In genomic region chr2:3575534-3576324, GRCh38 we compare ENCODE assay signal across 1 cellular context.
TF ChIP-seq lines count a peak whose summit lies in the region.

No MANE protein-coding gene starts in this region.

TF ChIP-seq in K562, 482 proteins besides CTCF, POLR2A, EP300 and RAD21 (continues in another document):
- TF ChIP-seq NUFIP1 (IDR thresholded peaks at IDR 0.05; ENCODE audit: partially characterized antibody): no peak
- no peak for TF ChIP-seq REST (CRISPR knock-in tag; IDR thresholded peaks at IDR 0.05; ENCODE audit: low read depth)
- TF ChIP-seq FUS (optimal IDR thresholded peaks at IDR 0.05; ENCODE audit: low read depth, low read length): no peak
- TF ChIP-seq TAF9B (IDR thresholded peaks at IDR 0.05; ENCODE audit: partially characterized antibody): no peak
- no peak for TF ChIP-seq MCM3 (IDR thresholded peaks at IDR 0.05)
- TF ChIP-seq LCOR (CRISPR knock-in tag; IDR thresholded peaks at IDR 0.05): peak; percentile 26; the same call in 1 of the 2 replicates
- TF ChIP-seq NFE2 (IDR thresholded peaks at IDR 0.05; ENCODE audit: low read depth): no peak
- TF ChIP-seq MIER1 (IDR thresholded peaks at IDR 0.05; ENCODE audit: low read depth): no peak
- no peak for TF ChIP-seq ZNF764 (CRISPR knock-in tag; IDR thresholded peaks at IDR 0.05; ENCODE audit: low read depth)
- TF ChIP-seq TFAP4 (CRISPR knock-in tag; IDR thresholded peaks at IDR 0.05; ENCODE audit: borderline replicate concordance): no peak
- no peak for TF ChIP-seq ZNF57 (CRISPR knock-in tag; IDR thresholded peaks at IDR 0.05)
- no peak for TF ChIP-seq RBM14 (IDR thresholded peaks at IDR 0.05; ENCODE audit: borderline replicate concordance, insufficient read depth, low read depth, low read length)
- TF ChIP-seq HOXB6 (CRISPR knock-in tag; IDR thresholded peaks at IDR 0.05; ENCODE audit: borderline replicate concordance): no peak
- TF ChIP-seq ZNF165 (CRISPR knock-in tag; IDR thresholded peaks at IDR 0.05; ENCODE audit: borderline replicate concordance): 0 out of 2 replicates have a peak, but pooled peaks have one; percentile 30
- no peak; the same call in 1 of the 2 replicates for TF ChIP-seq BRD4 (IDR thresholded peaks at IDR 0.05)
- TF ChIP-seq THRB (CRISPR knock-in tag; conservative IDR thresholded peaks at IDR 0.05): no peak
- no peak for TF ChIP-seq TCFL5 (CRISPR knock-in tag; conservative IDR thresholded peaks at IDR 0.05)
- no peak for TF ChIP-seq ELK3 (CRISPR knock-in tag; IDR thresholded peaks at IDR 0.05)
- TF ChIP-seq ZNF253 (CRISPR knock-in tag; conservative IDR thresholded peaks at IDR 0.05): no peak
- no peak for TF ChIP-seq CHCHD3 (CRISPR knock-in tag; IDR thresholded peaks at IDR 0.05)
- no peak for TF ChIP-seq NFRKB (IDR thresholded peaks at IDR 0.05; ENCODE audit: low read depth)
- no peak for TF ChIP-seq MCM7 (IDR thresholded peaks at IDR 0.05)
- TF ChIP-seq JUN (IDR thresholded peaks at IDR 0.05; ENCODE audit: borderline replicate concordance, low read depth, low read length): no peak
- no peak for TF ChIP-seq JUN (CRISPR knock-in tag; IDR thresholded peaks at IDR 0.05; ENCODE audit: borderline replicate concordance)
- TF ChIP-seq FOXJ2 (tag; IDR thresholded peaks at IDR 0.05): 0 out of 2 replicates have a peak, but pooled peaks have one; percentile 8
- 0 out of 2 replicates have a peak, but pooled peaks have one; percentile 0 for TF ChIP-seq ZNF324 (CRISPR knock-in tag; IDR thresholded peaks at IDR 0.05)
- TF ChIP-seq CHD4 (IDR thresholded peaks at IDR 0.05; ENCODE audit: insufficient read depth, insufficient replicate concordance, low read depth, low read length, poor library complexity, severe bottlenecking): no peak
- no peak for TF ChIP-seq SIRT6 (IDR thresholded peaks at IDR 0.05; ENCODE audit: low read depth, low read length)
- no peak for TF ChIP-seq ZNF133 (CRISPR knock-in tag; IDR thresholded peaks at IDR 0.05)
- no peak for TF ChIP-seq BCL6 (CRISPR knock-in tag; IDR thresholded peaks at IDR 0.05)
- TF ChIP-seq HEY1 (CRISPR knock-in tag; IDR thresholded peaks at IDR 0.05; ENCODE audit: borderline replicate concordance): no peak
- no peak for TF ChIP-seq NBN (IDR thresholded peaks at IDR 0.05; ENCODE audit: low read depth)
- TF ChIP-seq NKRF (IDR thresholded peaks at IDR 0.05; ENCODE audit: borderline replicate concordance): peak; percentile 50; the same call in 1 of the 2 replicates
- no peak for TF ChIP-seq ZNF239 (CRISPR knock-in tag; IDR thresholded peaks at IDR 0.05)
- TF ChIP-seq ARHGAP35 (IDR thresholded peaks at IDR 0.05; ENCODE audit: partially characterized antibody): no peak
- TF ChIP-seq TRIM28 (IDR thresholded peaks at IDR 0.05): no peak
- no peak for TF ChIP-seq CEBPZ (IDR thresholded peaks at IDR 0.05; ENCODE audit: borderline replicate concordance, low read depth, low read length)
- TF ChIP-seq FOXP1 (CRISPR knock-in tag; IDR thresholded peaks at IDR 0.05): peak; percentile 38; the same call in 1 of the 2 replicates
- TF ChIP-seq CREB5 (CRISPR knock-in tag; IDR thresholded peaks at IDR 0.05): no peak
- no peak for TF ChIP-seq XRCC5 (IDR thresholded peaks at IDR 0.05; ENCODE audit: low read depth, low read length)
- TF ChIP-seq BRF2 (IDR thresholded peaks at IDR 0.05; ENCODE audit: borderline replicate concordance, insufficient read depth, insufficient read length): no peak
- no peak for TF ChIP-seq MYBL2 (IDR thresholded peaks at IDR 0.05; ENCODE audit: low read depth)
- TF ChIP-seq MYBL2 (CRISPR knock-in tag; IDR thresholded peaks at IDR 0.05; ENCODE audit: borderline replicate concordance): no peak
- no peak for TF ChIP-seq CTCFL (IDR thresholded peaks at IDR 0.05; ENCODE audit: borderline replicate concordance, insufficient read depth, low read depth, low read length, poor library complexity, severe bottlenecking)
- no peak for TF ChIP-seq RNF219 (CRISPR knock-in tag; IDR thresholded peaks at IDR 0.05)
- TF ChIP-seq BHLHE40 (IDR thresholded peaks at IDR 0.05; ENCODE audit: low read length): no peak
- no peak for TF ChIP-seq HDAC6 (IDR thresholded peaks at IDR 0.05; ENCODE audit: low read depth, low read length)
- TF ChIP-seq ZZZ3 (IDR thresholded peaks at IDR 0.05): no peak
